In the genomic region with DNA sequence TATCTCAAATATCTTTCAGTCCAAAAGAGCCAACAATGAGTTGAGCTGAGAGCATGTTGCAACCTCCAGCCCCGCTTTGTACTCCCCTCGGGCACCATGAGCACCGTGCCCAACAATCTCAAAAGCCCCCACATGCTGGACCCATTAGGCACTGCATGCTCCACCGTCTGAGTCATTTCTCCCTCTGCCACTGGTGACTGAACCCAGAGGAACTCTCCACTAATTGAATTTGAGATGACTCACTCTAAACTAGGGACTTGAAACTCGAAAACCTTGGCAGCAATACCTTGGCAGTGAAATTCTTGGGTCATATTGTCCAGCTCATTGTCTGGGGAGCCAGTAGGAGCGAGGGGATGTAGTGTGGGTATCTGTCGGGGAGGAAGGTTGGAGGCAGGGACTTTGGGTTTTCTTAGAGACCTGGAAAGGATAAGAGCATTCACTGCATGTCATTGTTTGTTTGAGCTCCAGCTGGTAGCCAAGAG, we compare ENCODE assay signal across 11 cellular contexts. TPM values are rescaled to one million over a fixed set of nuclear protein-coding genes. Genes with fewer than 3 reads are reported as not detected.
DNase-seq lines count a peak whose midpoint lies in the region; ATAC-seq and TF ChIP-seq lines count a peak whose summit lies in the region.
"Had no signal": no experiment of that assay in that cellular context is flagged by ENCODE, and none has a peak within 500 bp of the region (broad histone marks: within the 10 kb centered on the region; RNA-seq: fewer than 3 reads in every experiment).

No MANE protein-coding gene starts in this region.

- BruUV-seq in MCF 10A (replicated peaks; lab: Mats Ljungman, UMichigan) = no TSS peak

- H3K9me3 Mint-ChIP-seq in MCF 10A (ENCODE audit: unreplicated experiment) = no peaks in the 10 kb centered on the region
- H3K9me3 Mint-ChIP-seq: H9 had no signal

- H3K4me1 Mint-ChIP-seq in MCF 10A (ENCODE audit: insufficient read depth, unreplicated experiment) = peaks cover 53% of the 10 kb centered on the region
- H3K4me1 Mint-ChIP-seq: H9 had no signal

- ATAC-seq in HG03354 (IDR thresholded peaks at IDR 0.05; ENCODE audit: poor library complexity, severe bottlenecking, unreplicated experiment) = peak; percentile 65
- no peak for ATAC-seq in HG03196 (IDR thresholded peaks at IDR 0.05; ENCODE audit: unreplicated experiment)
- no peak for ATAC-seq in HG02870 (IDR thresholded peaks at IDR 0.05; ENCODE audit: unreplicated experiment)
- no peak for ATAC-seq in HG03159 (IDR thresholded peaks at IDR 0.05; ENCODE audit: unreplicated experiment)

- POLR2A ChIA-PET in MCF 10A (lab: Yijun Ruan, JAX) = interaction anchor here (0.6 to 1.8 kb wide), 9 partner anchors 12 to 1652 kb away, joined by 3 to 8 read pairs (median 3); a partner anchor contains a TSS

- DNase-seq in AG20443 (ENCODE audit: low spot score) (peak; percentile 93), MCF 10A (ENCODE audit: unreplicated experiment) (peak; percentile 100), lung microvascular endothelial cell (ENCODE audit: low read depth in 2 of 2) (peak; percentile 0 to 8), T-helper 2 cell (no peak)
- DNase-seq: DMS79 treated with DMSO at 0.1 percent for 48 hours, H9, NCI-H345 had no signal

- intact Hi-C loops in MCF 10A (cut with micrococcal nuclease) = loop anchor here (2.0 to 5.0 kb wide), 5 partner anchors 48 to 1063 kb away; a partner anchor contains a TSS

- CTCF ChIA-PET in MCF 10A (lab: Yijun Ruan, JAX) = interaction anchor here (0.6 to 2.4 kb wide), 6 partner anchors 30 to 1359 kb away, joined by 3 to 10 read pairs (median 4); no protein-coding TSS in a partner anchor

- no peak for TF ChIP-seq CTCF in MCF 10A (IDR thresholded peaks at IDR 0.05; ENCODE audit: unreplicated experiment)

- no peaks in the 10 kb centered on the region for H3K27me3 Mint-ChIP-seq in MCF 10A (ENCODE audit: insufficient read depth, unreplicated experiment)

- H3K4me3 Mint-ChIP-seq in MCF 10A (ENCODE audit: unreplicated experiment) = peak overlapping the region; percentile 49
- H3K4me3 Mint-ChIP-seq: H9 had no signal

- H3K36me3 Mint-ChIP-seq in MCF 10A (ENCODE audit: insufficient read depth, unreplicated experiment) = no peaks in the 10 kb centered on the region

- H3K27ac Mint-ChIP-seq in MCF 10A (ENCODE audit: low read depth, unreplicated experiment) = peak overlapping the region; percentile 75
- H3K27ac Mint-ChIP-seq: H9 had no signal

RNA-seq across cellular contexts. Expression of a gene that starts 49.9 kb away (rescaled TPM):
- total RNA-seq in MCF 10A (2022) (0.34 and 0.89 TPM in 2 replicates), lung microvascular endothelial cell (under 0.01 TPM in 2 replicates)

Comparison
In these comparisons a context has a peak if more than half of its experiments do, and no peak if none do; other contexts are left out.
1. DNase-seq: peak in AG20443 (single experiment), MCF 10A (single experiment) and lung microvascular endothelial cell (2 of 2); none in T-helper 2 cell (0 of 5).